ENCODE assay signal across 23 cellular contexts in the genomic region with DNA sequence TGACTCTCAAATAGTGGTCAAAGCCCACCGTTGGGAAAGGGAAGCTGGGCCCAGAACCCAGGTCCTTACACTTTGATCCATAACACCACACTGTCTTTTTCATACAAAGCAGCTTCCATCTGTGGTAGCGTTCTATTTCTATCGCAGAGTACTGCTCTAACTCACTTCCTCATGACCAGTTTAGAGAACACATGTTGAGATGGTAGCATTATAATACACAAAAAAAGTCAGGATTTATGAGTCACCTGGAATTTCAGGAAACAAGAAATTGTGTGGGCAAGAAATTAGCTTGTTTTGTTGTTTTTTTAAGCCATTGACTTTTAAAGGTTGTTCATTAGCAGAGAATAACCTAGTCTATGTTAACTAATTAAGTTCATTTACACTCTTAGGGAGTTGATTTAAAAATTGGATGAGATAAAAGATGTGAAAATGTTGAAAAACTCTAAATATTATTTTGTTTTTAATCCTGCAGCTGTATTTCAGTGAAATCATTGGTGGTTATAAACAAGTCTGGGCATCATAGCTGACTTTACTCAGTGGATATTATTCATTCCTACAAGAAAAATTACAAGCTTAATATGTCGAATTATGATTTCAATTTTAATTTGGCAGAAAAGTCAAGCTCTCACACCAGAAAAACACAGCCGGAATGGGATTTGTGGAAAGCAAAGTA.
DNase-seq lines count a peak whose midpoint lies in the region; ATAC-seq and TF ChIP-seq lines count a peak whose summit lies in the region.
"Had no signal": no experiment of that assay in that cellular context is flagged by ENCODE, and none has a peak within 500 bp of the region (broad histone marks: within the 10 kb centered on the region; RNA-seq: fewer than 3 reads in every experiment).

No MANE protein-coding gene starts in this region.

- no peaks in the 10 kb centered on the region for H3K4me1 Mint-ChIP-seq in natural killer cell treated with Interleukin-12 subunit alpha and Interleukin-12 subunit beta and Interleukin-15 and Interleukin-18, amount 100 ng/mL, for 72 hours (ENCODE audit: low read depth in 2 of 2)
- H3K4me1 Mint-ChIP-seq: CD4-positive, CD25-positive, alpha-beta regulatory T cell; H9 had no signal

- peaks cover 22% of the 10 kb centered on the region for H3K9me3 Mint-ChIP-seq in natural killer cell treated with Interleukin-12 subunit alpha and Interleukin-12 subunit beta and Interleukin-15 and Interleukin-18, amount 100 ng/mL, for 72 hours
- H3K9me3 Mint-ChIP-seq: H9 had no signal

- no peaks in the 10 kb centered on the region for H3K36me3 ChIP-seq in RWPE2 (ENCODE audit: low read depth)
- H3K36me3 ChIP-seq: Peyer's patch had no signal

- ATAC-seq in RWPE2 (ENCODE audit: low read depth) (peak; percentile 93), GM18517 (IDR thresholded peaks at IDR 0.05; ENCODE audit: unreplicated experiment) (no peak)
- no peak for ATAC-seq in natural killer cell treated with Interleukin-12 subunit alpha and Interleukin-12 subunit beta and Interleukin-15 and Interleukin-18, amount 100 ng/mL, for 72 hours
- ATAC-seq: GM12878, Right ventricle myocardium inferior had no signal

- H3K4me1 ChIP-seq in RWPE2 (ENCODE audit: insufficient read depth, poor library complexity, severe bottlenecking): peaks cover 16% of the 10 kb centered on the region
- H3K4me1 ChIP-seq: Peyer's patch had no signal

- DNase-seq in RWPE2 (ENCODE audit: low spot score) (no peak), cardiac fibroblast (ENCODE audit: low read depth in 2 of 2) (peak; percentile 35 to 62), fibroblast of mammary gland (ENCODE audit: low read depth) (peak; percentile 6), pulmonary artery endothelial cell (ENCODE audit: low read depth, low spot score) (peak; percentile 30), iPS-NIHi11 (ENCODE audit: low spot score) (no peak), mesenteric fat pad (ENCODE audit: low spot score) (no peak)
- DNase-seq in natural killer cell treated with Interleukin-12 subunit alpha and Interleukin-12 subunit beta and Interleukin-15 and Interleukin-18, amount 100 ng/mL, for 72 hours (ENCODE audit: low spot score): no peak
- DNase-seq: CD4-positive, CD25-positive, alpha-beta regulatory T cell; COR-L47; DND-41; GM23248; H9; IMR-90; NCI-H1105; NCI-H146; NCI-H2029 treated with DMSO at 0.1 percent for 48 hours; NCI-H2171; NCI-H524 treated with DMSO at 0.1 percent for 48 hours; Peyer's patch had no signal

- no peaks in the 10 kb centered on the region for H3K27me3 ChIP-seq in RWPE2 (ENCODE audit: insufficient read depth, poor library complexity, severe bottlenecking)
- H3K27me3 ChIP-seq: Peyer's patch had no signal

- H3K4me3 ChIP-seq in RWPE2 (ENCODE audit: severe bottlenecking) (no peak overlapping the region), cardiac fibroblast (replicated peaks in 1 of 2; ENCODE audit: low read depth in 2 of 2, low read length in 2 of 2) (no peak overlapping the region), fibroblast of mammary gland (ENCODE audit: control insufficient read depth, low read depth, low read length) (no peak overlapping the region)
- H3K4me3 ChIP-seq: GM12878, GM23248, Peyer's patch had no signal

- no peaks in the 10 kb centered on the region for H3K27me3 Mint-ChIP-seq in natural killer cell treated with Interleukin-12 subunit alpha and Interleukin-12 subunit beta and Interleukin-15 and Interleukin-18, amount 100 ng/mL, for 72 hours
- H3K27me3 Mint-ChIP-seq: CD4-positive, CD25-positive, alpha-beta regulatory T cell had no signal

- H3K27ac Mint-ChIP-seq in natural killer cell treated with Interleukin-12 subunit alpha and Interleukin-12 subunit beta and Interleukin-15 and Interleukin-18, amount 100 ng/mL, for 72 hours: no peak overlapping the region
- H3K27ac Mint-ChIP-seq: CD4-positive, CD25-positive, alpha-beta regulatory T cell; H9 had no signal

- H3K27ac ChIP-seq in RWPE2 (ENCODE audit: poor library complexity, severe bottlenecking): peak overlapping the region; percentile 61
- H3K27ac ChIP-seq: GM23248, KMS-11, Peyer's patch had no signal

- no peak overlapping the region for H3K4me3 Mint-ChIP-seq in natural killer cell treated with Interleukin-12 subunit alpha and Interleukin-12 subunit beta and Interleukin-15 and Interleukin-18, amount 100 ng/mL, for 72 hours
- H3K4me3 Mint-ChIP-seq: CD4-positive, CD25-positive, alpha-beta regulatory T cell; H9 had no signal

- no peaks in the 10 kb centered on the region for H3K9me3 ChIP-seq in RWPE2 (ENCODE audit: severe bottlenecking)
- H3K9me3 ChIP-seq: Peyer's patch had no signal

- no peaks in the 10 kb centered on the region for H3K36me3 Mint-ChIP-seq in natural killer cell treated with Interleukin-12 subunit alpha and Interleukin-12 subunit beta and Interleukin-15 and Interleukin-18, amount 100 ng/mL, for 72 hours
- H3K36me3 Mint-ChIP-seq: CD4-positive, CD25-positive, alpha-beta regulatory T cell had no signal

- TF ChIP-seq CTCF in RWPE2 (IDR thresholded peaks at IDR 0.05; ENCODE audit: poor library complexity, severe bottlenecking) (no peak), cardiac fibroblast (IDR thresholded peaks at IDR 0.05; ENCODE audit: low read depth, low read length) (no peak), fibroblast of mammary gland (conservative IDR thresholded peaks at IDR 0.05; ENCODE audit: control insufficient read depth, insufficient read depth, low read depth, low read length) (no peak)

Comparison
In these comparisons a context has a peak if more than half of its experiments do, and no peak if none do; other contexts are left out.
1. DNase-seq: peak in cardiac fibroblast (2 of 2), fibroblast of mammary gland (single experiment) and pulmonary artery endothelial cell (single experiment); none in RWPE2 (single experiment), iPS-NIHi11 (single experiment), mesenteric fat pad (single experiment) and natural killer cell treated with Interleukin-12 subunit alpha and Interleukin-12 subunit beta and Interleukin-15 and Interleukin-18, amount 100 ng/mL, for 72 hours (single experiment).